Comparison of ENCODE assay signal across 1 cellular context in genomic region chr7:156949541-156950380, GRCh38.
A peak's percentile ranks its signal among the peaks of the same experiment; 100 is the strongest.
TF ChIP-seq lines count a peak whose summit lies in the region.

Gene NOM1 (plus strand): TSS chr7:156949712. CDS start chr7:156949738, 26 bp downstream.

TF ChIP-seq in IMR-90, 13 proteins besides CTCF, POLR2A, EP300 and RAD21:
- peak; percentile 96 for TF ChIP-seq MXI1 (IDR thresholded peaks at IDR 0.05; ENCODE audit: borderline replicate concordance, low read depth, low read length)
- no peak for TF ChIP-seq CHD1 (IDR thresholded peaks at IDR 0.05; ENCODE audit: low read depth, low read length)
- TF ChIP-seq CEBPB (IDR thresholded peaks at IDR 0.05; ENCODE audit: low read depth, low read length) = peak; percentile 4; the same call in 1 of the 2 replicates
- TF ChIP-seq ELK1 (IDR thresholded peaks at IDR 0.05; ENCODE audit: borderline replicate concordance, low read depth, low read length) = 0 out of 2 replicates have a peak, but pooled peaks have one; percentile 41
- no peak for TF ChIP-seq MAFK (IDR thresholded peaks at IDR 0.05; ENCODE audit: low read depth, low read length)
- no peak; the same call in 1 of the 2 replicates for TF ChIP-seq BHLHE40 (IDR thresholded peaks at IDR 0.05; ENCODE audit: low read depth, low read length)
- TF ChIP-seq MAZ (IDR thresholded peaks at IDR 0.05; ENCODE audit: borderline replicate concordance, low read depth, low read length) = peak; percentile 62; the same call in 1 of the 2 replicates
- 0 out of 2 replicates have a peak, but pooled peaks have one; percentile 7 for TF ChIP-seq USF2 (IDR thresholded peaks at IDR 0.05; ENCODE audit: low read depth, low read length)
- TF ChIP-seq SMC3 (IDR thresholded peaks at IDR 0.05; ENCODE audit: low read depth, low read length) = peak; percentile 26
TF ChIP-seq in IMR-90: peak in this region for 6.
